8 cellular contexts compared by ENCODE assay signal in genomic region chr4:173013232-173013932, GRCh38.
DNase-seq lines count a peak whose midpoint lies in the region; ATAC-seq and TF ChIP-seq lines count a peak whose summit lies in the region.

No MANE protein-coding gene starts in this region.

- TF ChIP-seq CTCF in RWPE1 (conservative IDR thresholded peaks at IDR 0.05; ENCODE audit: low read depth) (peak; percentile 79), right atrium auricular region (IDR thresholded peaks at IDR 0.05) (peak; percentile 77 to 92), smooth muscle cell (IDR thresholded peaks at IDR 0.05; ENCODE audit: borderline replicate concordance, insufficient read depth, poor library complexity, severe bottlenecking) (peak; percentile 78)

- H3K27me3 ChIP-seq in right atrium auricular region (no peaks in the 10 kb centered on the region), smooth muscle cell (ENCODE audit: low read depth) (no peaks in the 10 kb centered on the region)

- no peaks in the 10 kb centered on the region for H3K9me3 Mint-ChIP-seq in activated naive CD8-positive, alpha-beta T cell treated with anti-CD3 and anti-CD28 coated beads for 36 hours

- no peaks in the 10 kb centered on the region for H4K20me1 ChIP-seq in smooth muscle cell (ENCODE audit: low read depth)

- H3K79me2 ChIP-seq in smooth muscle cell (ENCODE audit: low read depth), result no peaks in the 10 kb centered on the region

- H3K4me2 ChIP-seq in smooth muscle cell, result peak overlapping the region; percentile 71

- H3K27ac ChIP-seq in RWPE1 (no peak overlapping the region), right atrium auricular region (no peak overlapping the region), smooth muscle cell (ENCODE audit: low read depth) (peak overlapping the region; percentile 65)

- CTCF ChIA-PET in RWPE1 (lab: Yijun Ruan, JAX), result interaction anchor here (0.5 to 2.8 kb wide), 22 partner anchors 10 to 1395 kb away, joined by 3 to 18 read pairs (median 4); no protein-coding TSS in a partner anchor

- no peaks in the 10 kb centered on the region for H3K4me1 Mint-ChIP-seq in activated naive CD8-positive, alpha-beta T cell treated with anti-CD3 and anti-CD28 coated beads for 36 hours

- H3K36me3 ChIP-seq in right atrium auricular region (no peaks in the 10 kb centered on the region), smooth muscle cell (ENCODE audit: low read depth) (no peaks in the 10 kb centered on the region)

- H3K4me3 Mint-ChIP-seq in activated naive CD8-positive, alpha-beta T cell treated with anti-CD3 and anti-CD28 coated beads for 36 hours, result no peak overlapping the region

- peaks cover 7% of the 10 kb centered on the region for H3F3A ChIP-seq in smooth muscle cell (ENCODE audit: low read depth)

- 16% methylated on average over 6 of the region's 6 CpGs for WGBS in smooth muscle cell (ENCODE audit: low lambda C conversion rate)

- peak; percentile 56 for DNase-seq in activated gamma-delta T cell treated with Interleukin-2 at 50 U/mL for 16 hours
- DNase-seq in activated gamma-delta T cell (lab: John Stamatoyannopoulos, UW), result no peak
- DNase-seq in RWPE1 (ENCODE audit: low spot score), result peak; percentile 47
- DNase-seq in activated naive CD8-positive, alpha-beta T cell treated with anti-CD3 and anti-CD28 coated beads for 36 hours, result peak; percentile 29
- no peak for DNase-seq in right atrium auricular region (ENCODE audit: low spot score)
- peak; percentile 11 for DNase-seq in smooth muscle cell (lab: John Stamatoyannopoulos, UW; ENCODE audit: unreplicated experiment)

- H3K27me3 Mint-ChIP-seq in activated naive CD8-positive, alpha-beta T cell treated with anti-CD3 and anti-CD28 coated beads for 36 hours, result no peaks in the 10 kb centered on the region

- H3K9me3 ChIP-seq in right atrium auricular region, result no peaks in the 10 kb centered on the region
- no peaks in the 10 kb centered on the region for H3K9me3 ChIP-seq in smooth muscle cell (replicated peaks; ENCODE audit: low read depth)

- POLR2A ChIA-PET in RWPE1 (lab: Yijun Ruan, JAX; ENCODE audit: low non-redundant PET), result no interaction called here

- H3K27ac Mint-ChIP-seq in activated naive CD8-positive, alpha-beta T cell treated with anti-CD3 and anti-CD28 coated beads for 36 hours, result no peak overlapping the region

- ATAC-seq in HG03558 (IDR thresholded peaks at IDR 0.05; ENCODE audit: extremely low read depth, unreplicated experiment), result peak; percentile 45
- ATAC-seq in HG02610 (IDR thresholded peaks at IDR 0.05; ENCODE audit: unreplicated experiment), result no peak

- no peak overlapping the region for H2AFZ ChIP-seq in smooth muscle cell (ENCODE audit: low read depth)

- H3K4me3 ChIP-seq in right atrium auricular region (no peak overlapping the region), smooth muscle cell (peak overlapping the region; percentile 6)

- H3K9ac ChIP-seq in smooth muscle cell (ENCODE audit: low read depth), result no peak overlapping the region

- H3K36me3 Mint-ChIP-seq in activated naive CD8-positive, alpha-beta T cell treated with anti-CD3 and anti-CD28 coated beads for 36 hours, result no peaks in the 10 kb centered on the region

- H3K4me1 ChIP-seq in right atrium auricular region (no peaks in the 10 kb centered on the region), smooth muscle cell (ENCODE audit: low read depth) (peaks cover 10% of the 10 kb centered on the region)

Comparison
In these comparisons a context has a peak if more than half of its experiments do, and no peak if none do; other contexts are left out.
1. DNase-seq: peak in activated gamma-delta T cell treated with Interleukin-2 at 50 U/mL for 16 hours (single experiment), RWPE1 (single experiment), activated naive CD8-positive, alpha-beta T cell treated with anti-CD3 and anti-CD28 coated beads for 36 hours (single experiment) and smooth muscle cell (single experiment); none in activated gamma-delta T cell (single experiment) and right atrium auricular region (single experiment).
2. Peak in every context shown above with its lines, with median percentiles within 50 percentile points of each other: CTCF ChIP-seq.